Comparison of ENCODE assay signal across 24 cellular contexts in genomic region chr20:37510226-37510625, GRCh38. TPM values are rescaled to one million over a fixed set of nuclear protein-coding genes. Genes with fewer than 3 reads are reported as not detected.
A peak's percentile ranks its signal among the peaks of the same experiment; 100 is the strongest.
DNase-seq lines count a peak whose midpoint lies in the region; ATAC-seq and TF ChIP-seq lines count a peak whose summit lies in the region.
"Had no signal": no experiment of that assay in that cellular context is flagged by ENCODE, and none has a peak within 500 bp of the region (broad histone marks: within the 10 kb centered on the region; RNA-seq: fewer than 3 reads in every experiment).

No MANE protein-coding gene starts in this region.

- no peaks in the 10 kb centered on the region for H3K27me3 ChIP-seq in RWPE2 (ENCODE audit: insufficient read depth, poor library complexity, severe bottlenecking)
- H3K27me3 ChIP-seq in naive thymus-derived CD4-positive, alpha-beta T cell (ENCODE audit: control insufficient read depth in 2 of 2, insufficient read depth in 2 of 2, low read length in 2 of 2): no peaks in the 10 kb centered on the region
- H3K27me3 ChIP-seq: BE2C; BLaER1 treated with 17β-estradiol and CSF1 and Interleukin-3, amounts not matched to agents 10 nM and 100 nM had no signal

- intact Hi-C loops in naive thymus-derived CD4-positive, alpha-beta T cell (cut with micrococcal nuclease): no loop called here

- H3K4me1 Mint-ChIP-seq in nephron progenitor cell: peaks cover 26% of the 10 kb centered on the region
- peaks cover 30% of the 10 kb centered on the region for H3K4me1 Mint-ChIP-seq in stimulated activated effector memory CD8-positive, alpha-beta T cell treated with anti-CD3 and anti-CD28 coated beads, Interleukin-12 subunit alpha, Interleukin-12 subunit beta, amount 100 ng/mL, for 72 hours
- H3K4me1 Mint-ChIP-seq in naive thymus-derived CD4-positive, alpha-beta T cell: peaks cover 0 to 22% (median 6%) of the 10 kb centered on the region in 7 donors
- H3K4me1 Mint-ChIP-seq: GM23338 had no signal

- ATAC-seq in RWPE2 (ENCODE audit: low read depth) (no peak), HG03378 (IDR thresholded peaks at IDR 0.05; ENCODE audit: unreplicated experiment) (no peak)
- no peak for ATAC-seq in stimulated activated effector memory CD8-positive, alpha-beta T cell treated with anti-CD3 and anti-CD28 coated beads, Interleukin-12 subunit alpha, Interleukin-12 subunit beta, amount 100 ng/mL, for 72 hours
- ATAC-seq in naive thymus-derived CD4-positive, alpha-beta T cell: no peak
- ATAC-seq: GM23338 had no signal

- H3K27ac Mint-ChIP-seq in nephron progenitor cell: peak overlapping the region; percentile 50
- peak overlapping the region; percentile 43 for H3K27ac Mint-ChIP-seq in stimulated activated effector memory CD8-positive, alpha-beta T cell treated with anti-CD3 and anti-CD28 coated beads, Interleukin-12 subunit alpha, Interleukin-12 subunit beta, amount 100 ng/mL, for 72 hours
- H3K27ac Mint-ChIP-seq in naive thymus-derived CD4-positive, alpha-beta T cell: no peak overlapping the region
- H3K27ac Mint-ChIP-seq: CD4-positive, alpha-beta T cell; GM23338; HFFc6 had no signal

- H3K27me3 Mint-ChIP-seq in nephron progenitor cell (ENCODE audit: low read depth, poor library complexity): no peaks in the 10 kb centered on the region
- no peaks in the 10 kb centered on the region for H3K27me3 Mint-ChIP-seq in naive thymus-derived CD4-positive, alpha-beta T cell
- H3K27me3 Mint-ChIP-seq: CD4-positive, alpha-beta T cell; CD8-positive, alpha-beta memory T cell had no signal

- peaks cover 38% of the 10 kb centered on the region for H3K36me3 Mint-ChIP-seq in nephron progenitor cell (ENCODE audit: low read depth)
- H3K36me3 Mint-ChIP-seq in stimulated activated effector memory CD8-positive, alpha-beta T cell treated with anti-CD3 and anti-CD28 coated beads, Interleukin-12 subunit alpha, Interleukin-12 subunit beta, amount 100 ng/mL, for 72 hours: peaks cover 7% of the 10 kb centered on the region
- peaks cover 7 to 27% (median 15%) of the 10 kb centered on the region in 5 donors for H3K36me3 Mint-ChIP-seq in naive thymus-derived CD4-positive, alpha-beta T cell

- peaks cover 4% of the 10 kb centered on the region for H3K4me1 ChIP-seq in RWPE2 (ENCODE audit: insufficient read depth, poor library complexity, severe bottlenecking)
- no peaks in the 10 kb centered on the region for H3K4me1 ChIP-seq in naive thymus-derived CD4-positive, alpha-beta T cell (ENCODE audit: control insufficient read depth in 2 of 2, insufficient read depth in 2 of 2, low read length in 2 of 2)
- H3K4me1 ChIP-seq: BE2C had no signal

- H3K36me3 ChIP-seq in RWPE2 (ENCODE audit: low read depth): peaks cover 79% of the 10 kb centered on the region
- peaks cover 0 to 51% (median 0%) of the 10 kb centered on the region in 3 experiments for H3K36me3 ChIP-seq in naive thymus-derived CD4-positive, alpha-beta T cell (ENCODE audit: control insufficient read depth in 2 of 3, insufficient read depth in 3 of 3, low read length in 3 of 3)

- H3K9me3 Mint-ChIP-seq in nephron progenitor cell: no peaks in the 10 kb centered on the region
- no peaks in the 10 kb centered on the region for H3K9me3 Mint-ChIP-seq in stimulated activated effector memory CD8-positive, alpha-beta T cell treated with anti-CD3 and anti-CD28 coated beads, Interleukin-12 subunit alpha, Interleukin-12 subunit beta, amount 100 ng/mL, for 72 hours
- peaks cover 0 to 1% (median 0%) of the 10 kb centered on the region in 11 donors for H3K9me3 Mint-ChIP-seq in naive thymus-derived CD4-positive, alpha-beta T cell
- H3K9me3 Mint-ChIP-seq: CD14-positive monocyte; CD4-positive, alpha-beta T cell; CD8-positive, alpha-beta memory T cell; GM23338; HFFc6 had no signal

- CTCF ChIA-PET in naive thymus-derived CD4-positive, alpha-beta T cell (lab: Charles Lee): interaction anchor here (0.5 kb wide), 1 partner anchor 820 kb away, joined by 4 read pairs; no protein-coding TSS in a partner anchor

- H3K4me3 Mint-ChIP-seq in nephron progenitor cell: no peak overlapping the region
- no peak overlapping the region for H3K4me3 Mint-ChIP-seq in stimulated activated effector memory CD8-positive, alpha-beta T cell treated with anti-CD3 and anti-CD28 coated beads, Interleukin-12 subunit alpha, Interleukin-12 subunit beta, amount 100 ng/mL, for 72 hours
- H3K4me3 Mint-ChIP-seq in naive thymus-derived CD4-positive, alpha-beta T cell: no peak overlapping the region
- H3K4me3 Mint-ChIP-seq: CD14-positive monocyte; CD4-positive, alpha-beta T cell; CD8-positive, alpha-beta memory T cell; GM23338; HFFc6 had no signal

- no peaks in the 10 kb centered on the region for H3K9me3 ChIP-seq in RWPE2 (ENCODE audit: severe bottlenecking)
- H3K9me3 ChIP-seq in naive thymus-derived CD4-positive, alpha-beta T cell (ENCODE audit: control insufficient read depth in 2 of 3, low read length in 3 of 3): no peaks in the 10 kb centered on the region
- H3K9me3 ChIP-seq: BE2C; BLaER1 treated with 17β-estradiol and CSF1 and Interleukin-3, amounts not matched to agents 10 nM and 100 nM; HAP-1 had no signal

- no peak overlapping the region for H3K27ac ChIP-seq in RWPE2 (ENCODE audit: poor library complexity, severe bottlenecking)
- H3K27ac ChIP-seq in naive thymus-derived CD4-positive, alpha-beta T cell (ENCODE audit: low read depth, low read length): no peak overlapping the region
- H3K27ac ChIP-seq: 22Rv1; BLaER1 treated with 17β-estradiol and CSF1 and Interleukin-3, amounts not matched to agents 10 nM and 100 nM had no signal

- POLR2A ChIA-PET in naive thymus-derived CD4-positive, alpha-beta T cell (lab: Charles Lee): interaction anchor here (0.6 kb wide), 1 partner anchor 45 kb away, joined by 4 read pairs; no protein-coding TSS in a partner anchor

- TF ChIP-seq CTCF in RWPE2 (IDR thresholded peaks at IDR 0.05; ENCODE audit: poor library complexity, severe bottlenecking): no peak
- TF ChIP-seq CTCF in nephron progenitor cell (IDR thresholded peaks at IDR 0.05): no peak

- H3K4me3 ChIP-seq in RWPE2 (ENCODE audit: severe bottlenecking): no peak overlapping the region
- no peak overlapping the region for H3K4me3 ChIP-seq in naive thymus-derived CD4-positive, alpha-beta T cell (ENCODE audit: low read length)
- H3K4me3 ChIP-seq: BLaER1 treated with 17β-estradiol and CSF1 and Interleukin-3, amounts not matched to agents 10 nM and 100 nM; GM23338; HAP-1 had no signal

- peak; percentile 19 for DNase-seq in activated effector memory CD4-positive, alpha-beta T cell treated with anti-CD3 and anti-CD28 coated beads, Interleukin-2, amount 50 U/mL, for 16 hours
- no peak for DNase-seq in activated effector memory CD4-positive, alpha-beta T cell treated with Interleukin-2 at 50 U/mL for 16 hours
- DNase-seq in RWPE2 (ENCODE audit: low spot score) (peak; percentile 71), nephron progenitor cell (no peak)
- DNase-seq in stimulated activated effector memory CD8-positive, alpha-beta T cell treated with anti-CD3 and anti-CD28 coated beads, Interleukin-12 subunit alpha, Interleukin-12 subunit beta, amount 100 ng/mL, for 72 hours (ENCODE audit: low spot score in 2 of 2): no peak
- no peak for DNase-seq in naive thymus-derived CD4-positive, alpha-beta T cell
- DNase-seq: BE2C; Calu3; CD4-positive, alpha-beta T cell; CD8-positive, alpha-beta memory T cell; COR-L47; DMS53; DMS79 treated with DMSO at 0.1 percent for 48 hours; GF-D8; HFFc6 had no signal

RNA-seq across cellular contexts. Expression of gene NNAT, which starts 10.8 kb away (rescaled TPM):
- total RNA-seq in naive thymus-derived CD4-positive, alpha-beta T cell: not detected
- not detected for polyA plus RNA-seq in naive thymus-derived CD4-positive, alpha-beta T cell
- total RNA-seq: Calu3; CD4-positive, alpha-beta T cell; Daoy; G401; H4; HFFc6 had no signal
- polyA plus RNA-seq: CD14-positive monocyte; CD8-positive, alpha-beta memory T cell had no signal

RNA-seq across cellular contexts. Expression of gene BLCAP, which starts 17.4 kb away (rescaled TPM):
- total RNA-seq in naive thymus-derived CD4-positive, alpha-beta T cell: 10 to 100 TPM; 42.1 to 94.7 (median 73.4) TPM
- 10 to 100 TPM; 88.0 to 93.4 TPM for polyA plus RNA-seq in naive thymus-derived CD4-positive, alpha-beta T cell

Comparison
In these comparisons a context has a peak if more than half of its experiments do, and no peak if none do; other contexts are left out.
1. DNase-seq: peak in activated effector memory CD4-positive, alpha-beta T cell treated with anti-CD3 and anti-CD28 coated beads, Interleukin-2, amount 50 U/mL, for 16 hours (single experiment) and RWPE2 (single experiment); none in activated effector memory CD4-positive, alpha-beta T cell treated with Interleukin-2 at 50 U/mL for 16 hours (single experiment), nephron progenitor cell (single experiment), stimulated activated effector memory CD8-positive, alpha-beta T cell treated with anti-CD3 and anti-CD28 coated beads, Interleukin-12 subunit alpha, Interleukin-12 subunit beta, amount 100 ng/mL, for 72 hours (0 of 2) and naive thymus-derived CD4-positive, alpha-beta T cell (0 of 9).
2. H3K27ac Mint-ChIP-seq: peak in nephron progenitor cell (single experiment) and stimulated activated effector memory CD8-positive, alpha-beta T cell treated with anti-CD3 and anti-CD28 coated beads, Interleukin-12 subunit alpha, Interleukin-12 subunit beta, amount 100 ng/mL, for 72 hours (single experiment); none in naive thymus-derived CD4-positive, alpha-beta T cell (0 of 9).